In genomic region chr1:3168678-3169077, GRCh38 we compare ENCODE assay signal across 27 cellular contexts.
A peak's percentile ranks its signal among the peaks of the same experiment; 100 is the strongest.
DNase-seq lines count a peak whose midpoint lies in the region; ATAC-seq, FAIRE-seq and TF ChIP-seq lines count a peak whose summit lies in the region.
"Had no signal": no experiment of that assay in that cellular context is flagged by ENCODE, and none has a peak within 500 bp of the region (broad histone marks: within the 10 kb centered on the region; RNA-seq: fewer than 3 reads in every experiment).

No MANE protein-coding gene starts in this region.

- peak overlapping the region; percentile 92 to 99 (median 98) for H3K4me2 ChIP-seq in BLaER1 treated with 17β-estradiol and CSF1 and Interleukin-3, amounts not matched to agents 10 nM and 100 nM

- TF ChIP-seq CTCF in ascending aorta (IDR thresholded peaks at IDR 0.05) (no peak), mucosa of descending colon (IDR thresholded peaks at IDR 0.05) (no peak), D721Med (IDR thresholded peaks at IDR 0.05; ENCODE audit: insufficient read depth, missing control alignments) (no peak)

- H3K27me3 ChIP-seq in BLaER1 treated with 17β-estradiol and CSF1 and Interleukin-3, amounts not matched to agents 10 nM and 100 nM = peaks cover 0 to 25% (median 0%) of the 10 kb centered on the region in 11 experiments; a peak in 5 of 22 replicates
- H3K27me3 ChIP-seq in ascending aorta (no peaks in the 10 kb centered on the region), aorta (ENCODE audit: control insufficient read depth in 1 of 2, insufficient read depth in 2 of 2, low read length in 1 of 2) (no peaks in the 10 kb centered on the region)
- H3K27me3 ChIP-seq: Peyer's patch, transverse colon had no signal

- DNase-seq in NCI-H1105 (lab: John Stamatoyannopoulos, UW) = peak; percentile 5
- DNase-seq in ascending aorta (ENCODE audit: low spot score in 2 of 2) = no peak
- no peak for DNase-seq in mucosa of descending colon
- DNase-seq in aorta = no peak
- DNase-seq in activated CD4-positive, CD25-positive, alpha-beta regulatory T cell treated with anti-CD3 and anti-CD28 coated beads, Interleukin-2, amount 50 U/mL, for 72 hours = no peak
- no peak for DNase-seq in D721Med (ENCODE audit: insufficient read length, low spot score)
- no peak for DNase-seq in effector CD4-positive, alpha-beta T cell
- DNase-seq: activated CD4-positive, alpha-beta T cell treated with anti-CD3 and anti-CD28 coated beads for 48 hours; activated effector memory CD4-positive, alpha-beta T cell treated with anti-CD3 and anti-CD28 coated beads, Interleukin-2, amount 50 U/mL, for 16 hours; activated naive CD8-positive, alpha-beta T cell treated with anti-CD3 and anti-CD28 coated beads for 36 hours; activated T-cell treated with anti-CD3 and anti-CD28 coated beads, Interleukin-2, amount 50 U/mL, for 1 hour; caudate nucleus; endodermal cell; GDM1; GM23248; midbrain; naive thymus-derived CD4-positive, alpha-beta T cell; NCI-H2081; NCI-H82; Peyer's patch; stimulated activated CD4-positive, alpha-beta T cell treated with anti-CD3 and anti-CD28 coated beads, Interleukin-12 subunit alpha, Interleukin-12 subunit beta, amount 100 ng/mL, for 4 hours; stimulated activated CD4-positive, alpha-beta T cell treated with anti-CD3 and anti-CD28 coated beads, Interleukin-2, amount 100 ng/mL, for 48 hours; T-helper 9 cell; transverse colon had no signal

- ATAC-seq in mucosa of descending colon = peak; percentile 32
- no peak for ATAC-seq in aorta (ENCODE audit: low FRiP score)
- ATAC-seq: naive thymus-derived CD4-positive, alpha-beta T cell; sciatic nerve had no signal

- no peak overlapping the region for H3K27ac ChIP-seq in BLaER1 treated with 17β-estradiol and CSF1 and Interleukin-3, amounts not matched to agents 10 nM and 100 nM
- H3K27ac ChIP-seq in ascending aorta = peak overlapping the region; percentile 23 to 91
- no peak overlapping the region for H3K27ac ChIP-seq in aorta (ENCODE audit: low read depth in 1 of 2, low read length in 2 of 2)
- H3K27ac ChIP-seq: GM23248, Peyer's patch, transverse colon, VCaP had no signal

- no peaks in the 10 kb centered on the region for H3K36me3 ChIP-seq in BLaER1 treated with 17β-estradiol and CSF1 and Interleukin-3, amounts not matched to agents 10 nM and 100 nM
- H3K36me3 ChIP-seq in ascending aorta (no peaks in the 10 kb centered on the region), mucosa of descending colon (ENCODE audit: low read depth) (no peaks in the 10 kb centered on the region), aorta (ENCODE audit: control insufficient read depth in 1 of 2, insufficient read depth in 2 of 2, low read length in 1 of 2) (no peaks in the 10 kb centered on the region)
- H3K36me3 ChIP-seq: Peyer's patch, transverse colon had no signal

- H4K20me1 ChIP-seq in BLaER1 treated with 17β-estradiol and CSF1 and Interleukin-3, amounts not matched to agents 10 nM and 100 nM = no peaks in the 10 kb centered on the region; a peak in 1 of 22 replicates

- intact Hi-C loops in ascending aorta (cut with DNase I) (no loop called here), mucosa of descending colon (cut with DNase I, micrococcal nuclease) (no loop called here), aorta (cut with DNase I) (no loop called here)

- no peak overlapping the region for H3K9ac ChIP-seq in BLaER1 treated with 17β-estradiol and CSF1 and Interleukin-3, amounts not matched to agents 10 nM and 100 nM
- H3K9ac ChIP-seq: GM23248 had no signal

- H3K9me3 ChIP-seq in BLaER1 treated with 17β-estradiol and CSF1 and Interleukin-3, amounts not matched to agents 10 nM and 100 nM (replicated peaks in 1 of 11) = no peaks in the 10 kb centered on the region
- H3K9me3 ChIP-seq in ascending aorta (no peaks in the 10 kb centered on the region), mucosa of descending colon (no peaks in the 10 kb centered on the region), aorta (ENCODE audit: control insufficient read depth, low read length) (no peaks in the 10 kb centered on the region)
- H3K9me3 ChIP-seq: Peyer's patch, transverse colon had no signal

- peaks cover 52 to 69% (median 60%) of the 10 kb centered on the region in 10 experiments for H3K4me1 ChIP-seq in BLaER1 treated with 17β-estradiol and CSF1 and Interleukin-3, amounts not matched to agents 10 nM and 100 nM
- H3K4me1 ChIP-seq in ascending aorta (peaks cover 14 to 66% of the 10 kb centered on the region in 2 donors), mucosa of descending colon (ENCODE audit: low read depth) (peaks cover 17% of the 10 kb centered on the region), aorta (ENCODE audit: control insufficient read depth in 1 of 2, insufficient read depth in 2 of 2, low read length in 2 of 2) (peaks cover 0 to 6% of the 10 kb centered on the region in 2 donors)

- FAIRE-seq in D721Med (lab: Jason Lieb, UNC) = no peak

- 37 to 43% methylated on average over 8 of the region's 8 CpGs for WGBS in aorta, 2 donors

- no peak overlapping the region for H3K4me3 ChIP-seq in BLaER1 treated with 17β-estradiol and CSF1 and Interleukin-3, amounts not matched to agents 10 nM and 100 nM
- H3K4me3 ChIP-seq in ascending aorta (no peak overlapping the region), mucosa of descending colon (no peak overlapping the region), aorta (ENCODE audit: low read length in 2 of 2) (no peak overlapping the region)
- H3K4me3 ChIP-seq: GM23248, Peyer's patch, transverse colon had no signal

Comparison
In these comparisons a context has a peak if more than half of its experiments do, and no peak if none do; other contexts are left out.
1. H3K27ac ChIP-seq: peak in ascending aorta (2 of 2); none in BLaER1 treated with 17β-estradiol and CSF1 and Interleukin-3, amounts not matched to agents 10 nM and 100 nM (0 of 11) and aorta (0 of 2).